In the genomic region with DNA sequence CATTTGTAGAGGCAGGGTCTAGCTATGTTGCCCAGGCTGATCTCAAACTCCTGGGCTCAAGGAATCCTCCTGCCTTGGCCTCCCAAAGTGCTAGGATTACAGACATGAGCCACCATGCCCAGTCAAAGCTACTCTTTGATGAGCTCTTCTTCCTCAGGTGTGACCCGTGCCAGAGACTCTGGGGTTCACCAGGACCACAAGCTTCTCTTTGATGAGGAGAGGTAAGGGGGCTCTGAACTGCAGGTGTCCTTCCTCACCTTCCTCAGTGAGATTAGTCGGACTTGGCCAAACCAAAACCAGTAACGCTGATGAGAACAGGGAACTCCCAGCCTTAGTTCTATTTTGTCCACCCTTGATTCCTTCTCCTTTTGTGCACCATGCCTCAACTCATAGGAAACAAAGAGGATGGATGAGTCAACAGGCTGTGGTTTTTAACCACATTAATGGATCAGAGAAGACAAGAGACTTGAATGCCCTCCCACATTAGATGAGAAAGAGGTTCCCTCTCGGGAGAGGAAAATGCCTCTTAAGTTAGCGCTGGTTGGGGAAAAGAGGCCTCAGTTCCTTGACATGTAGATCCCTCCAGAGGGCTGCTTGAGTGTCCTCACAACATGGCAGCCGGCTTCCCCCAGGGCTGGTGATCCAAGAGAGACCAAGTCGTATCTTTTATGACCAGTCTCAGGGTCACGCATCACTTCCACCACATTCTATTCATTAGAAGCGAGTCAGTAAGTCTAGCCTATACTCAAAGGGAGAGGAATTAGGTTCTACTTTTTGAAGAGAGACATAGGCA, we compare ENCODE assay signal across 12 cellular contexts. TPM values are rescaled to one million over a fixed set of nuclear protein-coding genes. Genes with fewer than 3 reads are reported as not detected.
DNase-seq lines count a peak whose midpoint lies in the region; ATAC-seq, FAIRE-seq and TF ChIP-seq lines count a peak whose summit lies in the region.
"Had no signal": no experiment of that assay in that cellular context is flagged by ENCODE, and none has a peak within 500 bp of the region (broad histone marks: within the 10 kb centered on the region; RNA-seq: fewer than 3 reads in every experiment).

No MANE protein-coding gene starts in this region.

- DNase-seq in DMS79 (lab: John Stamatoyannopoulos, UW): peak; percentile 7
- DNase-seq in DMS79 treated with DMSO at 0.1 percent for 48 hours (lab: John Stamatoyannopoulos, UW): no peak
- peak; percentile 96 for DNase-seq in RPMI7951 (ENCODE audit: low read depth)
- DNase-seq in bronchial epithelial cell (ENCODE audit: low read depth): peak; percentile 94
- peak; percentile 32 for DNase-seq in stimulated activated CD4-positive, alpha-beta T cell treated with anti-CD3 and anti-CD28 coated beads, Interleukin-15, amount 100 ng/mL, for 24 hours
- DNase-seq in NCI-H2107 treated with DMSO at 0.1 percent for 48 hours (lab: John Stamatoyannopoulos, UW; ENCODE audit: unreplicated experiment): no peak
- DNase-seq: heart left ventricle, NCI-H1048 had no signal

- ATAC-seq in GM19467 (IDR thresholded peaks at IDR 0.05; ENCODE audit: unreplicated experiment) (no peak), GM19397 (IDR thresholded peaks at IDR 0.05; ENCODE audit: unreplicated experiment) (no peak)

- no peak overlapping the region for H3K4me3 ChIP-seq in bronchial epithelial cell (ENCODE audit: low read depth, low read length)
- H3K4me3 ChIP-seq: heart left ventricle, skin epidermis had no signal

- TF ChIP-seq CTCF in bronchial epithelial cell (IDR thresholded peaks at IDR 0.05; ENCODE audit: insufficient read depth, low read length, severe bottlenecking): no peak

- H3K36me3 ChIP-seq in bronchial epithelial cell (ENCODE audit: control insufficient read depth, insufficient read depth, low read length): no peaks in the 10 kb centered on the region
- H3K36me3 ChIP-seq: heart left ventricle had no signal

- FAIRE-seq in bronchial epithelial cell (lab: Jason Lieb, UNC): peak; percentile 75
- FAIRE-seq: A204.1 had no signal

- peaks cover 4% of the 10 kb centered on the region for H3K27me3 ChIP-seq in bronchial epithelial cell (ENCODE audit: control insufficient read depth, insufficient read depth, low read length)

RNA-seq across cellular contexts. Expression of a gene that starts 25.7 kb away (rescaled TPM):
- 21.1 and 22.7 TPM in 2 replicates for total RNA-seq in RPMI7951 (2014; rRNA removed; shearing (Covaris generic))
- total RNA-seq in bronchial epithelial cell: 16.8 and 24.7 TPM in 2 replicates

RNA-seq across cellular contexts. Expression of a gene that starts 31.8 kb away (rescaled TPM):
- 15.4 and 23.8 TPM in 2 replicates for total RNA-seq in RPMI7951 (2014; rRNA removed; shearing (Covaris generic))
- total RNA-seq in bronchial epithelial cell: 0.26 and 0.51 TPM in 2 replicates

Comparison
In these comparisons a context has a peak if more than half of its experiments do, and no peak if none do; other contexts are left out.
1. DNase-seq: peak in DMS79 (single experiment), RPMI7951 (single experiment), bronchial epithelial cell (single experiment) and stimulated activated CD4-positive, alpha-beta T cell treated with anti-CD3 and anti-CD28 coated beads, Interleukin-15, amount 100 ng/mL, for 24 hours (single experiment); none in DMS79 treated with DMSO at 0.1 percent for 48 hours (single experiment) and NCI-H2107 treated with DMSO at 0.1 percent for 48 hours (single experiment).
2. RNA of a gene that starts 31.8 kb away (total RNA-seq): 15.4 to 23.8 TPM in RPMI7951; 0.26 to 0.51 TPM in bronchial epithelial cell; every median in the first group is over 10 times any median in the second.